ENCODE assay signal across 8 cellular contexts in the genomic region with DNA sequence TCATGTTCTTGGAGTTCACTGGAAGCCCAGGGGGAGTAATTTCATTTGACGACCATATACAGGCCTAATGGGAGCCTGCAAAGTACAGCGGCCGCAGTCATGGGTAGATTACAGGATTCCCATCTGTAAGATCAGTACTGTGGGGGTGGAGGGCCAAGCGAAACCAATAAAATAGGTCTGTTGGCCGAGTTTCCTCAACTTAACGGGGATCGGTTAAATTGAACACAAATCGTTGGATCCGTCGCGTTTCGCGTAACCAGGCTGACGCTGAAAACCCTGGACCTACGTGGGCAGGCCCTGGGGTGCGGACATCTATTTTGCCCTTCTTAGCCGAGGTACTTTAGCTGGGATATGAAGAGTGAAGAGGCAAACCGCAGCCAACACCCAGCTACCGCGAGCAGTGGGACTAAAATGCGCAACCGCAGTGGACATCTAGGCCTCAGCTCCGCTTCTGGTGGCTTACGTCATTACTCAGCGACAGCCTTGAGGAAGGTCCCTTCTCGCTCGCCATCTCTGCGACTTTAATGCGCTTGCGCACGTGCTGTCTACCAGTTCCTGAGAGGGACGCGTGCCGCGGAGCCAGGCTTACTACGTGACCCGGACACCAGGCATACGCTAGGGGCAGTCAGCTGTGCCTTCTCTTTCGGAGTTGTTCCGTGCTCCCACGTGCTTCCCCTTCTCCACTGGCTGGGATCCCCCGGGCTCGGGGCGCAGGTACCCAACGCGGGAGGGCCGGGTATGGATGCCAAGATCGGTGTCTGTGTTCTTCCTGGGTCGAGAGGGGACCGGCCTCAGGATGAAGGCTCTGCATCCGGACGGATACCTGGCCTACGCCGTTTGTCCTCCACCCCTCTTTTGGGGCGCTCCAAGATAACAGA. TPM values are rescaled to one million over a fixed set of nuclear protein-coding genes. Genes with fewer than 3 reads are reported as not detected.
A peak's percentile ranks its signal among the peaks of the same experiment; 100 is the strongest.
DNase-seq lines count a peak whose midpoint lies in the region; ATAC-seq and TF ChIP-seq lines count a peak whose summit lies in the region.

NAT10 (plus strand) TSS at position 551 of the 878 bp plus-strand sequence. CDS start 2,597 bp downstream, outside the sequence.

- H3K4me3 ChIP-seq in OCI-LY3 (ENCODE audit: low read length): peak within 1 kb of the TSS; percentile 93

- peaks cover 7% of the 10 kb centered on the region for H3K27me3 Mint-ChIP-seq in endothelial cell (ENCODE audit: unreplicated experiment)

- peak within 1 kb of the TSS; percentile 92 for H3K4me2 ChIP-seq in OCI-LY3 (ENCODE audit: low read length)

- peak within 1 kb of the TSS; percentile 94 for H3K4me3 Mint-ChIP-seq in endothelial cell (ENCODE audit: unreplicated experiment)

- H3K36me3 Mint-ChIP-seq in endothelial cell (ENCODE audit: low read depth, unreplicated experiment): peaks cover 18% of the 10 kb centered on the region

- TF ChIP-seq CTCF in OCI-LY3 (IDR thresholded peaks at IDR 0.05; ENCODE audit: low read depth, low read length) (0 out of 2 replicates have a peak, but pooled peaks have one; percentile 3), endothelial cell (IDR thresholded peaks at IDR 0.05; ENCODE audit: unreplicated experiment) (no peak)

- H3K36me3 ChIP-seq in OCI-LY3 (replicated peaks; ENCODE audit: low read depth, low read length): peaks cover 45% of the 10 kb centered on the region

- peaks cover 21% of the 10 kb centered on the region for H3K4me1 ChIP-seq in OCI-LY3 (ENCODE audit: low read length)

- peaks cover 30% of the 10 kb centered on the region for H3K4me1 Mint-ChIP-seq in endothelial cell (ENCODE audit: unreplicated experiment)

- H3K9ac ChIP-seq in OCI-LY3 (ENCODE audit: low read length): peak within 1 kb of the TSS; percentile 94

- no peaks in the 10 kb centered on the region for H3K27me3 ChIP-seq in OCI-LY3 (ENCODE audit: low read depth, low read length)

- peaks cover 49% of the 10 kb centered on the region for H3K79me2 ChIP-seq in OCI-LY3 (ENCODE audit: low read length)

- peak; percentile 90 for ATAC-seq in GM21526 (IDR thresholded peaks at IDR 0.05; ENCODE audit: low FRiP score, unreplicated experiment)

- peak within 1 kb of the TSS; percentile 90 for H3K27ac Mint-ChIP-seq in endothelial cell (ENCODE audit: unreplicated experiment)

- H4K20me1 ChIP-seq in OCI-LY3 (ENCODE audit: insufficient read depth, low read length): no peaks in the 10 kb centered on the region

- H3K9me3 Mint-ChIP-seq in endothelial cell (ENCODE audit: unreplicated experiment): no peaks in the 10 kb centered on the region

- H3K9me3 ChIP-seq in OCI-LY3 (ENCODE audit: insufficient read depth, low read length): no peaks in the 10 kb centered on the region

- DNase-seq in DMS114 treated with DMSO at 0.1 percent for 48 hours (lab: John Stamatoyannopoulos, UW; ENCODE audit: unreplicated experiment): peak; percentile 87
- DNase-seq in HuH-7.5 (ENCODE audit: low spot score): peak; percentile 61
- DNase-seq in activated CD8-positive, alpha-beta memory T cell treated with anti-CD3 and anti-CD28 coated beads, Interleukin-2, amount 50 U/mL, for 48 hours: peak; percentile 99
- peak; percentile 93 for DNase-seq in endothelial cell (ENCODE audit: low spot score)
- peak; percentile 95 for DNase-seq in midbrain (lab: John Stamatoyannopoulos, UW)
- DNase-seq in stimulated activated CD8-positive, alpha-beta memory T cell treated with anti-CD3 and anti-CD28 coated beads, Interleukin-2, amount 100 ng/mL, for 1 hour (ENCODE audit: low read depth in 2 of 2): peak; percentile 93 to 97

- H2AFZ ChIP-seq in OCI-LY3 (ENCODE audit: low read depth, low read length): peak within 1 kb of the TSS; percentile 58

- peak within 1 kb of the TSS; percentile 84 for H3K27ac ChIP-seq in OCI-LY3 (ENCODE audit: low read length)

RNA-seq across cellular contexts. Expression of gene NAT10, which starts in this region (rescaled TPM):
- total RNA-seq in endothelial cell (ENCODE audit: unreplicated experiment): 34.4 TPM

Comparison
In these comparisons a context has a peak if more than half of its experiments do, and no peak if none do; other contexts are left out.
1. Peak in every context shown above with its lines: DNase-seq, ATAC-seq, H3K4me3 ChIP-seq and H3K27ac ChIP-seq.